ENCODE assay signal across 2 cellular contexts in the genomic region with DNA sequence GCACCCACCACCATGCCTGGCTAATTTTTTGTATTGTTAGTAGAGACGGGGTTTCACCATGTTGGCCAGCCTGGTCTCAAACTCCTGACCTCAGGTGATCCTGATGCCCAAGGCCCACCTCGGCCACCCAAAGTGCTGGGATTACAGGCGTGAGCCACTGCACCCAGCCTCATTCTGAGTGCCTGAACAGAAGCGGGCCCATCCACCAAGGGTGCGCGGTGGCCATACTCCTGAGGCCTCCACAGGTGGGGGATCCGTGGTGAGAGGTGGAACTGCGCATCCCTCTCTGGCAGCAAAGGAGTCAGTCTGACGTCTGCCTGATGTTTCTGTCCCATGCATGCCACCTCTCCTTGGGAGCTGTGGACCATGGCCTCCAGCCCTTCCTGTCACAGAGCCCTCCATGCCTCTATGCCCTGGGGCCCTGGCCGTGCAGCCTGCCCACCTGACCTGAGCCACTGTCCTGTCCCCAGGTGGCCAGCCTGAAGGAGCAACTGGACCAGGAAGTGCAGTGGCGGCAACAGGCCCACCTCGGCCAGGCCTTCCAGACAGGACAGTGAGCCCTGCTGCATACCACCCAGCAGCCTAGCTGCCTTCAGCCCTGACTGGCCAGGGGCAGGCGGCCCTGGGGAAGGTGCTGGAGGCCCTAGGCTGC.
TF ChIP-seq lines count a peak whose summit lies in the region.

No MANE protein-coding gene starts in this region.

TF ChIP-seq in HepG2, 621 proteins besides CTCF, POLR2A, EP300 and RAD21:
- TF ChIP-seq GABPB1 (CRISPR knock-in tag; IDR thresholded peaks at IDR 0.05) = no peak
- no peak for TF ChIP-seq SIX1 (CRISPR knock-in tag; IDR thresholded peaks at IDR 0.05; ENCODE audit: borderline replicate concordance)
- 0 out of 2 replicates have a peak, but pooled peaks have one; percentile 33 for TF ChIP-seq EED (CRISPR knock-in tag; IDR thresholded peaks at IDR 0.05)
- TF ChIP-seq ZFY (CRISPR knock-in tag; IDR thresholded peaks at IDR 0.05) = 0 out of 2 replicates have a peak, but pooled peaks have one; percentile 6

TF ChIP-seq in SK-N-SH, 30 proteins besides CTCF, POLR2A, EP300 and RAD21:
- TF ChIP-seq RFX5 (IDR thresholded peaks at IDR 0.05; ENCODE audit: low read length) (no peak), MEF2A (IDR thresholded peaks at IDR 0.05; ENCODE audit: borderline replicate concordance, low read depth) (no peak), FOSL2 (IDR thresholded peaks at IDR 0.05; ENCODE audit: borderline replicate concordance, low read depth) (no peak), TEAD4 (IDR thresholded peaks at IDR 0.05; ENCODE audit: borderline replicate concordance, insufficient read depth) (no peak), YY1 (IDR thresholded peaks at IDR 0.05; ENCODE audit: low read depth) (no peak), REST (IDR thresholded peaks at IDR 0.05; ENCODE audit: low read depth, low read length) (no peak), RXRA (IDR thresholded peaks at IDR 0.05; ENCODE audit: borderline replicate concordance, low read depth) (no peak), SIN3A (IDR thresholded peaks at IDR 0.05; ENCODE audit: borderline replicate concordance, low read depth, low read length) (no peak), ELF1 (IDR thresholded peaks at IDR 0.05) (no peak), EZH2phosphoT487 (IDR thresholded peaks at IDR 0.05; ENCODE audit: borderline replicate concordance, low read depth) (no peak), CHD2 (IDR thresholded peaks at IDR 0.05; ENCODE audit: low read length, partially characterized antibody) (no peak), IRF3 (IDR thresholded peaks at IDR 0.05; ENCODE audit: low read depth, low read length) (no peak), JUND (IDR thresholded peaks at IDR 0.05) (no peak), TCF12 (IDR thresholded peaks at IDR 0.05) (no peak), RCOR1 (IDR thresholded peaks at IDR 0.05; ENCODE audit: low read length) (no peak), PBX3 (IDR thresholded peaks at IDR 0.05) (no peak), USF1 (IDR thresholded peaks at IDR 0.05; ENCODE audit: borderline replicate concordance, low read depth) (no peak)
- TF ChIP-seq, protein P1, sequence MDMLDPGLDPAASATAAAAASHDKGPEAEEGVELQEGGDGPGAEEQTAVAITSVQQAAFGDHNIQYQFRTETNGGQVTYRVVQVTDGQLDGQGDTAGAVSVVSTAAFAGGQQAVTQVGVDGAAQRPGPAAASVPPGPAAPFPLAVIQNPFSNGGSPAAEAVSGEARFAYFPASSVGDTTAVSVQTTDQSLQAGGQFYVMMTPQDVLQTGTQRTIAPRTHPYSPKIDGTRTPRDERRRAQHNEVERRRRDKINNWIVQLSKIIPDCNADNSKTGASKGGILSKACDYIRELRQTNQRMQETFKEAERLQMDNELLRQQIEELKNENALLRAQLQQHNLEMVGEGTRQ (IDR thresholded peaks at IDR 0.05; ENCODE audit: borderline replicate concordance, low read depth, low read length) = no peak
- TF ChIP-seq, protein P2, sequence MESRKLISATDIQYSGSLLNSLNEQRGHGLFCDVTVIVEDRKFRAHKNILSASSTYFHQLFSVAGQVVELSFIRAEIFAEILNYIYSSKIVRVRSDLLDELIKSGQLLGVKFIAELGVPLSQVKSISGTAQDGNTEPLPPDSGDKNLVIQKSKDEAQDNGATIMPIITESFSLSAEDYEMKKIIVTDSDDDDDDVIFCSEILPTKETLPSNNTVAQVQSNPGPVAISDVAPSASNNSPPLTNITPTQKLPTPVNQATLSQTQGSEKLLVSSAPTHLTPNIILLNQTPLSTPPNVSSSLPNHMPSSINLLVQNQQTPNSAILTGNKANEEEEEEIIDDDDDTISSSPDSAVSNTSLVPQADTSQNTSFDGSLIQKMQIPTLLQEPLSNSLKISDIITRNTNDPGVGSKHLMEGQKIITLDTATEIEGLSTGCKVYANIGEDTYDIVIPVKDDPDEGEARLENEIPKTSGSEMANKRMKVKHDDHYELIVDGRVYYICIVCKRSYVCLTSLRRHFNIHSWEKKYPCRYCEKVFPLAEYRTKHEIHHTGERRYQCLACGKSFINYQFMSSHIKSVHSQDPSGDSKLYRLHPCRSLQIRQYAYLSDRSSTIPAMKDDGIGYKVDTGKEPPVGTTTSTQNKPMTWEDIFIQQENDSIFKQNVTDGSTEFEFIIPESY (IDR thresholded peaks at IDR 0.05; ENCODE audit: borderline replicate concordance, low read depth) = no peak
TF ChIP-seq in SK-N-SH: peak in this region for 0.
